ENCODE assay signal across 29 cellular contexts in the genomic region with DNA sequence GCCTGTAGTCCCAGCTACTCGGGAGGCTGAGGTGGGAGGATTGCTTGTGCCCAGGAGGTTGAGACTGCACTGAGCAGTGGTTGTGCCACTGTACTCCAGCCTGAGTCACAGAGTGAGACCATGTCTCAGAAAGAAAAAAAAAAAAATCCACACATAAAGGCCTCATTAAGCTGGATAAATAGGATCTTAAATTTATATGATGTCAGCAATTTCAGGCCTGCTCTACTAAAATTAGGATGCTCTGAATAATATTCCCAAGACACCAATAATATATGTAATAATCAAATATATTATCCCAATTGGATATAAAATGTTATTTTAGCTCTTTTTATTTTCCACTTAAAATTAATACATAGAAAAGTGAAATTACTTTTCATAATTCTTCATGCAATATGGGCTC.
"Had no signal": no experiment of that assay in that cellular context is flagged by ENCODE, and none has a peak within 500 bp of the region (broad histone marks: within the 10 kb centered on the region; RNA-seq: fewer than 3 reads in every experiment).

No MANE protein-coding gene starts in this region.

- DNase-seq: activated B cell treated with CpG ODN at 0.5 μM for 24 hours; activated CD4-positive, alpha-beta memory T cell treated with anti-CD3 and anti-CD28 coated beads for 36 hours; activated CD4-positive, alpha-beta T cell treated with anti-CD3 and anti-CD28 coated beads for 4 hours; activated CD4-positive, alpha-beta T cell treated with anti-CD3 and anti-CD28 coated beads, Interleukin-2, amount 10 ng/mL, durations not matched to agents 24 days and 14 days; activated CD4-positive, alpha-beta T cell treated with anti-CD3 and anti-CD28 coated beads, Interleukin-2, amount 50 U/mL, for 1 hour; activated CD4-positive, alpha-beta T cell treated with anti-CD3 and anti-CD28 coated beads, Interleukin-2, amount 50 U/mL, for 4 hours; activated CD4-positive, CD25-positive, alpha-beta regulatory T cell treated with anti-CD3 and anti-CD28 coated beads, Interleukin-2, amount 50 U/mL, for 72 hours; activated CD8-positive, alpha-beta memory T cell treated with anti-CD3 and anti-CD28 coated beads, Interleukin-2, amount 50 U/mL, for 4 hours; activated effector memory CD4-positive, alpha-beta T cell treated with anti-CD3 and anti-CD28 coated beads, Interleukin-2, amount 50 U/mL, for 16 hours; activated gamma-delta T cell treated with Interleukin-2 at 50 U/mL for 16 hours; activated naive CD4-positive, alpha-beta T cell; activated naive CD4-positive, alpha-beta T cell treated with anti-CD3 and anti-CD28 coated beads for 36 hours; activated naive CD4-positive, alpha-beta T cell treated with anti-CD3 and anti-CD28 coated beads, Interleukin-2, amount 50 U/mL, for 16 hours; activated T-cell treated with anti-CD3 and anti-CD28 coated beads for 4 hours; activated T-cell treated with anti-CD3 and anti-CD28 coated beads, Interleukin-2, amount 50 U/mL, for 1 hour; activated T-cell treated with anti-CD3 and anti-CD28 coated beads, Interleukin-2, amount 50 U/mL, for 4 hours; activated T-cell treated with anti-CD3 and anti-CD28 coated beads, Interleukin-2, amount 50 U/mL, for 72 hours; adrenal gland; amniotic stem cell; aorta; body of pancreas; brain microvascular endothelial cell; central memory CD4-positive, alpha-beta T cell; T-helper 1 cell; T-helper 9 cell had no signal

- H3K27me3 ChIP-seq: adrenal gland, body of pancreas, brain microvascular endothelial cell, breast epithelium had no signal

- FAIRE-seq: astrocyte, TTC549 had no signal

- H3K27ac ChIP-seq: adrenal gland, body of pancreas, brain microvascular endothelial cell, breast epithelium, VCaP had no signal

- H3K9me3 ChIP-seq: adrenal gland, body of pancreas, breast epithelium had no signal

- H3K4me1 ChIP-seq: adrenal gland, body of pancreas, breast epithelium had no signal

- ATAC-seq: body of pancreas had no signal

- H3K4me3 ChIP-seq: adrenal gland, body of pancreas, breast epithelium had no signal

- H3K36me3 ChIP-seq: adrenal gland, brain microvascular endothelial cell, breast epithelium had no signal
